Comparison of ENCODE assay signal across 8 cellular contexts in genomic region chr17:59154335-59154720, GRCh38. TPM values are rescaled to one million over a fixed set of nuclear protein-coding genes. Genes with fewer than 3 reads are reported as not detected.
DNase-seq lines count a peak whose midpoint lies in the region; ATAC-seq and TF ChIP-seq lines count a peak whose summit lies in the region.

No MANE protein-coding gene starts in this region.

- peak overlapping the region; percentile 5 for H4K8ac ChIP-seq in mesenchymal stem cell (ENCODE audit: low read length)

- ATAC-seq in SK-N-SH treated with all-trans-retinoic acid at 6 μM for 48 hours (peak; percentile 5), GM19463 (IDR thresholded peaks at IDR 0.05; ENCODE audit: unreplicated experiment) (no peak)
- ATAC-seq in stimulated activated naive CD8-positive, alpha-beta T cell treated with anti-CD3 and anti-CD28 coated beads, Interleukin-15, Interleukin-2, amounts not matched to agents 100 U/mL and 50 U/mL, for 24 hours, result no peak

- peak in 2 of 5 donors; percentile 23 to 57 for DNase-seq in CD4-positive, alpha-beta memory T cell
- peak; percentile 20 for DNase-seq in HEK293T (ENCODE audit: extremely low spot score)
- peak; percentile 66 for DNase-seq in dermis blood vessel endothelial cell
- peak; percentile 68 for DNase-seq in mesenchymal stem cell
- peak; percentile 53 for DNase-seq in stimulated activated naive CD8-positive, alpha-beta T cell treated with anti-CD3 and anti-CD28 coated beads, Interleukin-15, Interleukin-2, amounts not matched to agents 100 U/mL and 50 U/mL, for 24 hours
- DNase-seq in activated CD4-positive, CD25-positive, alpha-beta regulatory T cell (lab: John Stamatoyannopoulos, UW), result no peak

- no peaks in the 10 kb centered on the region for H3K36me3 ChIP-seq in CD4-positive, alpha-beta memory T cell (ENCODE audit: insufficient read depth, low read length)
- no peaks in the 10 kb centered on the region for H3K36me3 ChIP-seq in mesenchymal stem cell (ENCODE audit: control insufficient read depth in 1 of 2, insufficient read depth in 2 of 2, low read depth in 1 of 2, low read length in 2 of 2)

- no peaks in the 10 kb centered on the region for H3K9me3 Mint-ChIP-seq in CD4-positive, alpha-beta memory T cell

- peak overlapping the region; percentile 93 to 98 for H3K4me3 ChIP-seq in CD4-positive, alpha-beta memory T cell (ENCODE audit: low read length in 2 of 2)
- peak overlapping the region; percentile 63 to 89 for H3K4me3 ChIP-seq in mesenchymal stem cell (ENCODE audit: insufficient read depth in 1 of 2, low read depth in 1 of 2, low read length in 2 of 2)

- POLR2A ChIA-PET in CD4-positive, alpha-beta memory T cell (lab: Charles Lee; ENCODE audit: partially characterized antibody), result interaction anchor here (1.1 to 2.7 kb wide), 9 partner anchors 8 to 810 kb away, joined by 3 to 17 read pairs (median 6); partner anchors contain the start of genes CLTC and SMG8
- POLR2A ChIA-PET in HEK293T (lab: Yijun Ruan, JAX), result interaction anchor here (1.0 to 2.7 kb wide), 10 partner anchors 9 to 462 kb away, joined by 3 to 25 read pairs (median 5); partner anchors contain the start of genes GDPD1, RAD51C and TRIM37

- H3K4ac ChIP-seq in mesenchymal stem cell (ENCODE audit: low read depth in 1 of 2, low read length in 2 of 2), result peak overlapping the region in 1 of 2 experiments; percentile 78

- H3K4me2 ChIP-seq in mesenchymal stem cell (ENCODE audit: low read length, poor library complexity, severe bottlenecking), result peak overlapping the region; percentile 81

- no peak overlapping the region for H2BK15ac ChIP-seq in mesenchymal stem cell (ENCODE audit: low read depth, poor library complexity, severe bottlenecking)

- H3K9me3 ChIP-seq in CD4-positive, alpha-beta memory T cell (ENCODE audit: control insufficient read depth in 1 of 2, low read length in 2 of 2), result no peaks in the 10 kb centered on the region
- no peaks in the 10 kb centered on the region for H3K9me3 ChIP-seq in mesenchymal stem cell (ENCODE audit: control insufficient read depth, low read length)

- H3K4me1 Mint-ChIP-seq in CD4-positive, alpha-beta memory T cell, result peaks cover 28 to 51% (median 41%) of the 10 kb centered on the region in 4 donors

- no peak overlapping the region for H2AFZ ChIP-seq in mesenchymal stem cell (ENCODE audit: low read depth, low read length)

- no peak overlapping the region for H2BK12ac ChIP-seq in mesenchymal stem cell (ENCODE audit: low read length in 2 of 2)

- no peak overlapping the region for H2BK5ac ChIP-seq in mesenchymal stem cell (ENCODE audit: low read depth, low read length, poor library complexity, severe bottlenecking)

- no peak overlapping the region for H3K14ac ChIP-seq in mesenchymal stem cell (ENCODE audit: low read length in 2 of 2)

- H3K36me3 Mint-ChIP-seq in CD4-positive, alpha-beta memory T cell, result peaks cover 0 to 2% of the 10 kb centered on the region in 2 donors

- peak overlapping the region; percentile 10 to 61 for H3K18ac ChIP-seq in mesenchymal stem cell (ENCODE audit: low read depth in 1 of 2, low read length in 2 of 2)

- H2AK5ac ChIP-seq in mesenchymal stem cell (ENCODE audit: low read length, severe bottlenecking), result no peak overlapping the region

- no peak overlapping the region for H2BK120ac ChIP-seq in mesenchymal stem cell (ENCODE audit: low read depth, low read length)

- no peaks in the 10 kb centered on the region for H3K27me3 Mint-ChIP-seq in CD4-positive, alpha-beta memory T cell

- H3K79me1 ChIP-seq in mesenchymal stem cell (replicated peaks; ENCODE audit: low read length, poor library complexity, severe bottlenecking), result no peaks in the 10 kb centered on the region

- H3K27ac ChIP-seq in CD4-positive, alpha-beta memory T cell (ENCODE audit: low read depth, low read length), result peak overlapping the region; percentile 65
- H3K27ac ChIP-seq in mesenchymal stem cell (ENCODE audit: low read length, poor library complexity, severe bottlenecking), result peak overlapping the region; percentile 87

- CTCF ChIA-PET in CD4-positive, alpha-beta memory T cell (lab: Charles Lee; ENCODE audit: partially characterized antibody), result interaction anchor here (0.9 to 2.1 kb wide), 4 partner anchors 11 to 640 kb away, joined by 3 to 15 read pairs (median 4); partner anchors contain the start of genes MTMR4 and TRIM37
- CTCF ChIA-PET in HEK293T (lab: Yijun Ruan, JAX), result no interaction called here

- no peak overlapping the region for H3K23ac ChIP-seq in mesenchymal stem cell (ENCODE audit: low read length in 2 of 2)

- peaks cover 59% of the 10 kb centered on the region for H3K4me1 ChIP-seq in CD4-positive, alpha-beta memory T cell (ENCODE audit: insufficient read depth, low read length)
- peaks cover 6% of the 10 kb centered on the region for H3K4me1 ChIP-seq in mesenchymal stem cell (ENCODE audit: control insufficient read depth, insufficient read depth, low read depth, low read length)

- H3K4me3 Mint-ChIP-seq in CD4-positive, alpha-beta memory T cell, result no peak overlapping the region

- no peak overlapping the region for H3K27ac Mint-ChIP-seq in CD4-positive, alpha-beta memory T cell

- WGBS in mesenchymal stem cell, result under 1% methylated on average over 24 of the region's 24 CpGs

- peak overlapping the region; percentile 93 for H3K9ac ChIP-seq in mesenchymal stem cell (ENCODE audit: low read length)

- no peaks in the 10 kb centered on the region for H3K27me3 ChIP-seq in CD4-positive, alpha-beta memory T cell (ENCODE audit: insufficient read depth, low read length)
- no peaks in the 10 kb centered on the region for H3K27me3 ChIP-seq in mesenchymal stem cell (ENCODE audit: control insufficient read depth in 1 of 2, insufficient read depth in 1 of 2, low read length in 2 of 2)

- intact Hi-C loops in CD4-positive, alpha-beta memory T cell (cut with micrococcal nuclease), result loop anchor here (2.0 kb wide), 2 partner anchors 66 to 936 kb away; partner anchors contain the start of genes GDPD1 and MKS1

- peak overlapping the region; percentile 18 for H4K91ac ChIP-seq in mesenchymal stem cell (ENCODE audit: low read length)

TF ChIP-seq in HEK293T, 16 proteins besides CTCF, POLR2A, EP300 and RAD21:
- TF ChIP-seq LEF1 (IDR thresholded peaks at IDR 0.05; ENCODE audit: borderline replicate concordance), result no peak

TF ChIP-seq in SK-N-SH treated with all-trans-retinoic acid at 6 μM for 48 hours, 23 proteins besides CTCF, POLR2A, EP300 and RAD21:
- no peak for TF ChIP-seq RARB (CRISPR knock-in tag; IDR thresholded peaks at IDR 0.05)
- no peak for TF ChIP-seq ZNF565 (CRISPR knock-in tag; conservative IDR thresholded peaks at IDR 0.05; ENCODE audit: low read depth)
- TF ChIP-seq ZFP30 (CRISPR knock-in tag; IDR thresholded peaks at IDR 0.05), result no peak
- no peak for TF ChIP-seq ZC3H10 (CRISPR knock-in tag; IDR thresholded peaks at IDR 0.05)
- TF ChIP-seq GLIS3 (CRISPR knock-in tag; IDR thresholded peaks at IDR 0.05), result no peak
- no peak for TF ChIP-seq PPARA (CRISPR knock-in tag; IDR thresholded peaks at IDR 0.05; ENCODE audit: borderline replicate concordance)
- no peak for TF ChIP-seq TSHZ2 (CRISPR knock-in tag; IDR thresholded peaks at IDR 0.05)
- TF ChIP-seq ESRRG (CRISPR knock-in tag; IDR thresholded peaks at IDR 0.05), result no peak
- TF ChIP-seq CSDC2 (CRISPR knock-in tag; IDR thresholded peaks at IDR 0.05), result no peak
TF ChIP-seq in SK-N-SH treated with all-trans-retinoic acid at 6 μM for 48 hours: peak in this region for 0.

RNA-seq across cellular contexts. Expression of gene SKA2, which starts 0.7 kb away (rescaled TPM):
- 10 to 100 TPM; 19.6 to 21.9 TPM for total RNA-seq in CD4-positive, alpha-beta memory T cell
- polyA plus RNA-seq in CD4-positive, alpha-beta memory T cell, result 10 to 100 TPM; 36.4 to 43.1 TPM
- 51.9 and 89.9 TPM in 2 replicates for total RNA-seq in dermis blood vessel endothelial cell
- 112 TPM for polyA plus RNA-seq in mesenchymal stem cell (2013, experiment 1 of 2)
- polyA plus RNA-seq in mesenchymal stem cell (2013, experiment 2 of 2), result 114 TPM

RNA-seq across cellular contexts. Expression of gene PRR11, which starts 1.2 kb away (rescaled TPM):
- 1 to 10 TPM in 1 of 2 experiments, under 1 TPM in 1; 0.93 to 2.1 TPM for total RNA-seq in CD4-positive, alpha-beta memory T cell
- polyA plus RNA-seq in CD4-positive, alpha-beta memory T cell, result under 1 TPM; 0.37 to 0.61 TPM
- total RNA-seq in dermis blood vessel endothelial cell, result 3.2 and 31.7 TPM in 2 replicates
- 14.2 TPM for polyA plus RNA-seq in mesenchymal stem cell (2013, experiment 1 of 2)
- polyA plus RNA-seq in mesenchymal stem cell (2013, experiment 2 of 2), result 21.3 TPM

RNA-seq across cellular contexts. Expression of gene TRIM37, which starts 47.6 kb away (rescaled TPM):
- 10 to 100 TPM; 20.7 to 25.0 TPM for total RNA-seq in CD4-positive, alpha-beta memory T cell
- polyA plus RNA-seq in CD4-positive, alpha-beta memory T cell, result 10 to 100 TPM in 1 of 2 donors, 1 to 10 TPM in 1; 9.6 to 10.6 TPM
- 48.2 and 57.9 TPM in 2 replicates for total RNA-seq in dermis blood vessel endothelial cell
- polyA plus RNA-seq in mesenchymal stem cell (2013, experiment 1 of 2), result 19.3 TPM
- polyA plus RNA-seq in mesenchymal stem cell (2013, experiment 2 of 2), result 19.8 TPM

RNA-seq across cellular contexts. Expression of gene SMG8, which starts 55.5 kb away (rescaled TPM):
- total RNA-seq in CD4-positive, alpha-beta memory T cell, result 10 to 100 TPM; 18.6 to 19.3 TPM
- polyA plus RNA-seq in CD4-positive, alpha-beta memory T cell, result 10 to 100 TPM; 15.9 to 16.8 TPM
- total RNA-seq in dermis blood vessel endothelial cell, result 23.5 and 28.1 TPM in 2 replicates
- 11.0 TPM for polyA plus RNA-seq in mesenchymal stem cell (2013, experiment 1 of 2)
- 11.1 TPM for polyA plus RNA-seq in mesenchymal stem cell (2013, experiment 2 of 2)

Comparison
In these comparisons a context has a peak if more than half of its experiments do, and no peak if none do; other contexts are left out.
1. DNase-seq: peak in HEK293T (single experiment), dermis blood vessel endothelial cell (single experiment), mesenchymal stem cell (single experiment) and stimulated activated naive CD8-positive, alpha-beta T cell treated with anti-CD3 and anti-CD28 coated beads, Interleukin-15, Interleukin-2, amounts not matched to agents 100 U/mL and 50 U/mL, for 24 hours (single experiment); none in activated CD4-positive, CD25-positive, alpha-beta regulatory T cell (0 of 4).